ENCODE assay signal across 9 cellular contexts in genomic region chr7:14071045-14071444, GRCh38.
"Had no signal": no experiment of that assay in that cellular context is flagged by ENCODE, and none has a peak within 500 bp of the region (broad histone marks: within the 10 kb centered on the region; RNA-seq: fewer than 3 reads in every experiment).

No MANE protein-coding gene starts in this region.

- DNase-seq: activated CD4-positive, alpha-beta T cell treated with anti-CD3 and anti-CD28 coated beads, Interleukin-2, amount 50 U/mL, for 4 hours; activated naive CD8-positive, alpha-beta T cell treated with anti-CD3 and anti-CD28 coated beads, Interleukin-2, amount 10 ng/mL, durations not matched to agents 7 days and 5 days; amygdala; body of pancreas; effector memory CD8-positive, alpha-beta T cell; esophagus squamous epithelium; stimulated activated CD8-positive, alpha-beta memory T cell treated with anti-CD3 and anti-CD28 coated beads, Interleukin-4, amount 100 ng/mL, for 48 hours; stimulated activated naive CD4-positive, alpha-beta T cell; upper lobe of right lung had no signal

- H3K27ac ChIP-seq: body of pancreas, esophagus squamous epithelium, upper lobe of right lung had no signal

- H3K4me3 ChIP-seq: body of pancreas, esophagus squamous epithelium, upper lobe of right lung had no signal

- H3K4me1 ChIP-seq: body of pancreas, esophagus squamous epithelium, upper lobe of right lung had no signal

- H3K9me3 ChIP-seq: body of pancreas, esophagus squamous epithelium, upper lobe of right lung had no signal

- H3K27me3 ChIP-seq: body of pancreas, esophagus squamous epithelium, upper lobe of right lung had no signal

- ATAC-seq: body of pancreas; effector memory CD8-positive, alpha-beta T cell; upper lobe of right lung had no signal

- H3K36me3 ChIP-seq: esophagus squamous epithelium, upper lobe of right lung had no signal
